In genomic region chr3:48011771-48012170, GRCh38 we compare ENCODE assay signal across 1 cellular context.
TF ChIP-seq lines count a peak whose summit lies in the region.

No MANE protein-coding gene starts in this region.

TF ChIP-seq in WTC11, 78 proteins besides CTCF, POLR2A, EP300 and RAD21 (continued from another document):
- TF ChIP-seq ZNF281 (CRISPR knock-in tag; IDR thresholded peaks at IDR 0.05) = no peak
- TF ChIP-seq, protein P1, sequence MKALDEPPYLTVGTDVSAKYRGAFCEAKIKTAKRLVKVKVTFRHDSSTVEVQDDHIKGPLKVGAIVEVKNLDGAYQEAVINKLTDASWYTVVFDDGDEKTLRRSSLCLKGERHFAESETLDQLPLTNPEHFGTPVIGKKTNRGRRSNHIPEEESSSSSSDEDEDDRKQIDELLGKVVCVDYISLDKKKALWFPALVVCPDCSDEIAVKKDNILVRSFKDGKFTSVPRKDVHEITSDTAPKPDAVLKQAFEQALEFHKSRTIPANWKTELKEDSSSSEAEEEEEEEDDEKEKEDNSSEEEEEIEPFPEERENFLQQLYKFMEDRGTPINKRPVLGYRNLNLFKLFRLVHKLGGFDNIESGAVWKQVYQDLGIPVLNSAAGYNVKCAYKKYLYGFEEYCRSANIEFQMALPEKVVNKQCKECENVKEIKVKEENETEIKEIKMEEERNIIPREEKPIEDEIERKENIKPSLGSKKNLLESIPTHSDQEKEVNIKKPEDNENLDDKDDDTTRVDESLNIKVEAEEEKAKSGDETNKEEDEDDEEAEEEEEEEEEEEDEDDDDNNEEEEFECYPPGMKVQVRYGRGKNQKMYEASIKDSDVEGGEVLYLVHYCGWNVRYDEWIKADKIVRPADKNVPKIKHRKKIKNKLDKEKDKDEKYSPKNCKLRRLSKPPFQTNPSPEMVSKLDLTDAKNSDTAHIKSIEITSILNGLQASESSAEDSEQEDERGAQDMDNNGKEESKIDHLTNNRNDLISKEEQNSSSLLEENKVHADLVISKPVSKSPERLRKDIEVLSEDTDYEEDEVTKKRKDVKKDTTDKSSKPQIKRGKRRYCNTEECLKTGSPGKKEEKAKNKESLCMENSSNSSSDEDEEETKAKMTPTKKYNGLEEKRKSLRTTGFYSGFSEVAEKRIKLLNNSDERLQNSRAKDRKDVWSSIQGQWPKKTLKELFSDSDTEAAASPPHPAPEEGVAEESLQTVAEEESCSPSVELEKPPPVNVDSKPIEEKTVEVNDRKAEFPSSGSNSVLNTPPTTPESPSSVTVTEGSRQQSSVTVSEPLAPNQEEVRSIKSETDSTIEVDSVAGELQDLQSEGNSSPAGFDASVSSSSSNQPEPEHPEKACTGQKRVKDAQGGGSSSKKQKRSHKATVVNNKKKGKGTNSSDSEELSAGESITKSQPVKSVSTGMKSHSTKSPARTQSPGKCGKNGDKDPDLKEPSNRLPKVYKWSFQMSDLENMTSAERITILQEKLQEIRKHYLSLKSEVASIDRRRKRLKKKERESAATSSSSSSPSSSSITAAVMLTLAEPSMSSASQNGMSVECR (CRISPR knock-in tag; IDR thresholded peaks at IDR 0.05; ENCODE audit: borderline replicate concordance) = no peak
- TF ChIP-seq, protein P2, sequence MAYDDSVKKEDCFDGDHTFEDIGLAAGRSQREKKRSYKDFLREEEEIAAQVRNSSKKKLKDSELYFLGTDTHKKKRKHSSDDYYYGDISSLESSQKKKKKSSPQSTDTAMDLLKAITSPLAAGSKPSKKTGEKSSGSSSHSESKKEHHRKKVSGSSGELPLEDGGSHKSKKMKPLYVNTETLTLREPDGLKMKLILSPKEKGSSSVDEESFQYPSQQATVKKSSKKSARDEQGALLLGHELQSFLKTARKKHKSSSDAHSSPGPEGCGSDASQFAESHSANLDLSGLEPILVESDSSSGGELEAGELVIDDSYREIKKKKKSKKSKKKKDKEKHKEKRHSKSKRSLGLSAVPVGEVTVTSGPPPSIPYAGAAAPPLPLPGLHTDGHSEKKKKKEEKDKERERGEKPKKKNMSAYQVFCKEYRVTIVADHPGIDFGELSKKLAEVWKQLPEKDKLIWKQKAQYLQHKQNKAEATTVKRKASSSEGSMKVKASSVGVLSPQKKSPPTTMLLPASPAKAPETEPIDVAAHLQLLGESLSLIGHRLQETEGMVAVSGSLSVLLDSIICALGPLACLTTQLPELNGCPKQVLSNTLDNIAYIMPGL (CRISPR knock-in tag; IDR thresholded peaks at IDR 0.05) = no peak
- no peak for TF ChIP-seq TCF7 (CRISPR knock-in tag; IDR thresholded peaks at IDR 0.05; ENCODE audit: low read depth)
- no peak for TF ChIP-seq OVOL2 (CRISPR knock-in tag; IDR thresholded peaks at IDR 0.05; ENCODE audit: borderline replicate concordance)
- TF ChIP-seq, protein P3, sequence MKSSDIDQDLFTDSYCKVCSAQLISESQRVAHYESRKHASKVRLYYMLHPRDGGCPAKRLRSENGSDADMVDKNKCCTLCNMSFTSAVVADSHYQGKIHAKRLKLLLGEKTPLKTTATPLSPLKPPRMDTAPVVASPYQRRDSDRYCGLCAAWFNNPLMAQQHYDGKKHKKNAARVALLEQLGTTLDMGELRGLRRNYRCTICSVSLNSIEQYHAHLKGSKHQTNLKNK (CRISPR knock-in tag; IDR thresholded peaks at IDR 0.05) = no peak
- no peak for TF ChIP-seq JUN (CRISPR knock-in tag; IDR thresholded peaks at IDR 0.05)
- no peak for TF ChIP-seq SMAD4 (CRISPR knock-in tag; IDR thresholded peaks at IDR 0.05)
- TF ChIP-seq, protein P4, sequence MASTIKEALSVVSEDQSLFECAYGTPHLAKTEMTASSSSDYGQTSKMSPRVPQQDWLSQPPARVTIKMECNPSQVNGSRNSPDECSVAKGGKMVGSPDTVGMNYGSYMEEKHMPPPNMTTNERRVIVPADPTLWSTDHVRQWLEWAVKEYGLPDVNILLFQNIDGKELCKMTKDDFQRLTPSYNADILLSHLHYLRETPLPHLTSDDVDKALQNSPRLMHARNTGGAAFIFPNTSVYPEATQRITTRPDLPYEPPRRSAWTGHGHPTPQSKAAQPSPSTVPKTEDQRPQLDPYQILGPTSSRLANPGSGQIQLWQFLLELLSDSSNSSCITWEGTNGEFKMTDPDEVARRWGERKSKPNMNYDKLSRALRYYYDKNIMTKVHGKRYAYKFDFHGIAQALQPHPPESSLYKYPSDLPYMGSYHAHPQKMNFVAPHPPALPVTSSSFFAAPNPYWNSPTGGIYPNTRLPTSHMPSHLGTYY (CRISPR knock-in tag; IDR thresholded peaks at IDR 0.05) = no peak
- TF ChIP-seq ZNF396 (CRISPR knock-in tag; IDR thresholded peaks at IDR 0.05; ENCODE audit: borderline replicate concordance) = no peak
- no peak for TF ChIP-seq CREM (CRISPR knock-in tag; IDR thresholded peaks at IDR 0.05)
- TF ChIP-seq E2F5 (CRISPR knock-in tag; IDR thresholded peaks at IDR 0.05) = no peak
- TF ChIP-seq, protein P5, sequence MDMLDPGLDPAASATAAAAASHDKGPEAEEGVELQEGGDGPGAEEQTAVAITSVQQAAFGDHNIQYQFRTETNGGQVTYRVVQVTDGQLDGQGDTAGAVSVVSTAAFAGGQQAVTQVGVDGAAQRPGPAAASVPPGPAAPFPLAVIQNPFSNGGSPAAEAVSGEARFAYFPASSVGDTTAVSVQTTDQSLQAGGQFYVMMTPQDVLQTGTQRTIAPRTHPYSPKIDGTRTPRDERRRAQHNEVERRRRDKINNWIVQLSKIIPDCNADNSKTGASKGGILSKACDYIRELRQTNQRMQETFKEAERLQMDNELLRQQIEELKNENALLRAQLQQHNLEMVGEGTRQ (CRISPR knock-in tag; IDR thresholded peaks at IDR 0.05) = no peak
- TF ChIP-seq GABPB1 (CRISPR knock-in tag; IDR thresholded peaks at IDR 0.05) = no peak
- no peak for TF ChIP-seq ETV6 (CRISPR knock-in tag; IDR thresholded peaks at IDR 0.05)
- no peak for TF ChIP-seq ZNF219 (CRISPR knock-in tag; IDR thresholded peaks at IDR 0.05; ENCODE audit: borderline replicate concordance)
TF ChIP-seq in WTC11: peak in this region for 0.
